8 cellular contexts compared by ENCODE assay signal in genomic region chr12:38664661-38665269, GRCh38.
DNase-seq lines count a peak whose midpoint lies in the region; ATAC-seq and TF ChIP-seq lines count a peak whose summit lies in the region.

No MANE protein-coding gene starts in this region.

- peak; percentile 58 for ATAC-seq in GM21526 (IDR thresholded peaks at IDR 0.05; ENCODE audit: low FRiP score, unreplicated experiment)
- no peak for ATAC-seq in T-cell (replicated peaks in 1 of 4)
- ATAC-seq in stimulated activated effector memory CD8-positive, alpha-beta T cell treated with anti-CD3 and anti-CD28 coated beads, Interleukin-12 subunit alpha, Interleukin-12 subunit beta, amount 100 ng/mL, for 72 hours, result no peak

- no peak overlapping the region for H3K4me3 ChIP-seq in epithelial cell of proximal tubule (ENCODE audit: low read depth, low read length)

- H3K4me3 Mint-ChIP-seq in T-cell, result no peak overlapping the region
- no peak overlapping the region for H3K4me3 Mint-ChIP-seq in stimulated activated effector memory CD8-positive, alpha-beta T cell treated with anti-CD3 and anti-CD28 coated beads, Interleukin-12 subunit alpha, Interleukin-12 subunit beta, amount 100 ng/mL, for 72 hours

- CTCF ChIA-PET in T-cell (lab: Charles Lee), result no interaction called here

- POLR2A ChIA-PET in T-cell (lab: Charles Lee), result no interaction called here

- no peaks in the 10 kb centered on the region for H3K4me1 Mint-ChIP-seq in T-cell
- no peaks in the 10 kb centered on the region for H3K4me1 Mint-ChIP-seq in stimulated activated effector memory CD8-positive, alpha-beta T cell treated with anti-CD3 and anti-CD28 coated beads, Interleukin-12 subunit alpha, Interleukin-12 subunit beta, amount 100 ng/mL, for 72 hours

- no peak overlapping the region for H3K27ac Mint-ChIP-seq in T-cell
- no peak overlapping the region for H3K27ac Mint-ChIP-seq in stimulated activated effector memory CD8-positive, alpha-beta T cell treated with anti-CD3 and anti-CD28 coated beads, Interleukin-12 subunit alpha, Interleukin-12 subunit beta, amount 100 ng/mL, for 72 hours

- TF ChIP-seq CTCF in epithelial cell of proximal tubule (conservative IDR thresholded peaks at IDR 0.05; ENCODE audit: low read depth, low read length), result peak; percentile 79

- peaks cover 35% of the 10 kb centered on the region for H3K36me3 Mint-ChIP-seq in T-cell
- no peaks in the 10 kb centered on the region for H3K36me3 Mint-ChIP-seq in stimulated activated effector memory CD8-positive, alpha-beta T cell treated with anti-CD3 and anti-CD28 coated beads, Interleukin-12 subunit alpha, Interleukin-12 subunit beta, amount 100 ng/mL, for 72 hours

- peak; percentile 27 for DNase-seq in Daoy (ENCODE audit: low read depth)
- peak; percentile 23 for DNase-seq in M059J (ENCODE audit: low read depth)
- DNase-seq in epithelial cell of proximal tubule (ENCODE audit: low read depth), result no peak
- DNase-seq in T-cell, result no peak
- DNase-seq in 8988T, result no peak
- no peak for DNase-seq in stimulated activated effector memory CD8-positive, alpha-beta T cell treated with anti-CD3 and anti-CD28 coated beads, Interleukin-12 subunit alpha, Interleukin-12 subunit beta, amount 100 ng/mL, for 72 hours (ENCODE audit: low spot score in 2 of 2)
- DNase-seq in NCI-H446 (lab: John Stamatoyannopoulos, UW), result no peak

- H3K9me3 Mint-ChIP-seq in T-cell, result peaks cover 4 to 23% (median 19%) of the 10 kb centered on the region in 3 donors
- peaks cover 17% of the 10 kb centered on the region for H3K9me3 Mint-ChIP-seq in stimulated activated effector memory CD8-positive, alpha-beta T cell treated with anti-CD3 and anti-CD28 coated beads, Interleukin-12 subunit alpha, Interleukin-12 subunit beta, amount 100 ng/mL, for 72 hours

- H3K27me3 Mint-ChIP-seq in T-cell, result no peaks in the 10 kb centered on the region

Comparison
In these comparisons a context has a peak if more than half of its experiments do, and no peak if none do; other contexts are left out.
1. DNase-seq: peak in Daoy (single experiment) and M059J (single experiment); none in epithelial cell of proximal tubule (single experiment), T-cell (0 of 34), 8988T (single experiment), stimulated activated effector memory CD8-positive, alpha-beta T cell treated with anti-CD3 and anti-CD28 coated beads, Interleukin-12 subunit alpha, Interleukin-12 subunit beta, amount 100 ng/mL, for 72 hours (0 of 2) and NCI-H446 (0 of 2).